In the genomic region with DNA sequence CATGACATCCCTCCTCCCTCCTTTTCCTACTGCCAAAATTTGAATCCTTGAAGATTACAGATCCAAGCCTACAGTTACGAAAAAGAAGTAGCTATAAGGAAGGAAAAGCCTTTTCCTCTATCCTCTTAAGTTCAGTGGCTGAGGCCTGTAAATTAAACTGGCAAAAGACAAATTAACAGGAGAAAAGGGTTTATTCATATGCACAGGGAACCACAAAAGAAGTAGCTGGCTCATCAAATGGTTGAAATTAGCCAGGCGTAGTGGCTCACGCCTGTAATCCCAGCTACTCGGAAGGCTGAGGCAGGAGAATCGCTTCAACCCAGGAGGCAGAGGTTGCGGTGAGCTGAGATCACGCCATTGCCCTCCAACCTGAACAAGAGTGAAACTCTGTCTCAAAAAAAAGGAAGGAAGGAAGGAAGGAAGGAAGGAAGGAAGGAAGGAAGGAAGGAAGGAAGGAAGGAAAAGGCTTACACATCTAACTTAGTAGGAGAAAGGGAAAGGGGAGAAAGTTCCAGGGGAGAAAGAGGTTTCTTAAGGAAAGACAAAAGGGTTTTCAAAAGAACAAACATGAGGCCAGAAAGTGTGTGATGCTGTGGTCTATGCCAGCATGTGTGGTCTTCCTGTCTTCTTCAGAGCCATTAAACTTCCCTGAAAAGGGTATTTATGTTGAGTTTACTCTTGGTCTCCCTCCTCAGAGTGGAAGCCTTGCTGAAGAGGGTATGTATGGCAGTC, we compare ENCODE assay signal across 29 cellular contexts. TPM values are rescaled to one million over a fixed set of nuclear protein-coding genes. Genes with fewer than 3 reads are reported as not detected.
"Had no signal": no experiment of that assay in that cellular context is flagged by ENCODE, and none has a peak within 500 bp of the region (broad histone marks: within the 10 kb centered on the region; RNA-seq: fewer than 3 reads in every experiment).

No MANE protein-coding gene starts in this region.

- H3K36me3 Mint-ChIP-seq: activated CD8-positive, alpha-beta memory T cell treated with anti-CD3 and anti-CD28 coated beads, Interleukin-2, amount 10 ng/mL, durations not matched to agents 7 days and 5 days; activated naive CD4-positive, alpha-beta T cell treated with anti-CD3 and anti-CD28 coated beads, Interleukin-2, amount 50 U/mL, for 24 hours; natural killer cell; type B pancreatic cell had no signal

- H3K4me3 ChIP-seq: adrenal gland, ascending aorta, left ventricle myocardium inferior, ovary, psoas muscle, right atrium auricular region, spleen, thoracic aorta, vagina had no signal

- ATAC-seq: activated CD8-positive, alpha-beta memory T cell treated with anti-CD3 and anti-CD28 coated beads, Interleukin-2, amount 10 ng/mL, durations not matched to agents 7 days and 5 days; activated CD8-positive, alpha-beta T cell treated with anti-CD3 and anti-CD28 coated beads for 36 hours; esophagus mucosa; natural killer cell; psoas muscle had no signal

- H3K9me3 ChIP-seq: adrenal gland, ascending aorta, left ventricle myocardium inferior, neutrophil, ovary, psoas muscle, right atrium auricular region, spleen, thoracic aorta, vagina had no signal

- H3K27ac Mint-ChIP-seq: activated CD4-positive, alpha-beta T cell treated with anti-CD3 and anti-CD28 coated beads, Interleukin-2, amount 10 ng/mL, durations not matched to agents 7 days and 5 days; activated CD8-positive, alpha-beta memory T cell treated with anti-CD3 and anti-CD28 coated beads, Interleukin-2, amount 10 ng/mL, durations not matched to agents 7 days and 5 days; activated CD8-positive, alpha-beta T cell treated with anti-CD3 and anti-CD28 coated beads for 36 hours; activated naive CD4-positive, alpha-beta T cell treated with anti-CD3 and anti-CD28 coated beads, Interleukin-2, amount 50 U/mL, for 24 hours; natural killer cell; type B pancreatic cell had no signal

- H3K4me3 Mint-ChIP-seq: activated CD4-positive, alpha-beta T cell treated with anti-CD3 and anti-CD28 coated beads, Interleukin-2, amount 10 ng/mL, durations not matched to agents 7 days and 5 days; activated CD8-positive, alpha-beta memory T cell treated with anti-CD3 and anti-CD28 coated beads, Interleukin-2, amount 10 ng/mL, durations not matched to agents 7 days and 5 days; activated CD8-positive, alpha-beta T cell treated with anti-CD3 and anti-CD28 coated beads for 36 hours; activated naive CD4-positive, alpha-beta T cell treated with anti-CD3 and anti-CD28 coated beads, Interleukin-2, amount 50 U/mL, for 24 hours; natural killer cell; type B pancreatic cell had no signal

- H3K36me3 ChIP-seq: adrenal gland, ascending aorta, brain microvascular endothelial cell, neutrophil, ovary, right atrium auricular region, spleen, thoracic aorta, vagina had no signal

- H3K27me3 Mint-ChIP-seq: activated CD4-positive, alpha-beta T cell treated with anti-CD3 and anti-CD28 coated beads, Interleukin-2, amount 10 ng/mL, durations not matched to agents 7 days and 5 days; activated CD8-positive, alpha-beta memory T cell treated with anti-CD3 and anti-CD28 coated beads, Interleukin-2, amount 10 ng/mL, durations not matched to agents 7 days and 5 days; activated CD8-positive, alpha-beta T cell treated with anti-CD3 and anti-CD28 coated beads for 36 hours; activated naive CD4-positive, alpha-beta T cell treated with anti-CD3 and anti-CD28 coated beads, Interleukin-2, amount 50 U/mL, for 24 hours; type B pancreatic cell had no signal

- DNase-seq: activated CD4-positive, alpha-beta T cell treated with anti-CD3 and anti-CD28 coated beads, Interleukin-2, amount 10 ng/mL, durations not matched to agents 7 days and 5 days; activated CD4-positive, CD25-positive, alpha-beta regulatory T cell treated with anti-CD3 and anti-CD28 coated beads, Interleukin-2, amount 50 U/mL, for 72 hours; activated CD8-positive, alpha-beta memory T cell treated with anti-CD3 and anti-CD28 coated beads, Interleukin-2, amount 10 ng/mL, durations not matched to agents 7 days and 5 days; activated CD8-positive, alpha-beta T cell treated with anti-CD3 and anti-CD28 coated beads for 36 hours; activated gamma-delta T cell; activated T-cell treated with anti-CD3 and anti-CD28 coated beads for 4 hours; adrenal gland; brain microvascular endothelial cell; central memory CD4-positive, alpha-beta T cell; effector memory CD4-positive, alpha-beta T cell; foreskin melanocyte; left ventricle myocardium inferior; midbrain; natural killer cell; ovary; psoas muscle; spleen; stimulated activated CD4-positive, alpha-beta T cell treated with anti-CD3 and anti-CD28 coated beads, Interleukin-4, amount 100 ng/mL, for 24 hours; stimulated activated naive CD4-positive, alpha-beta T cell treated with Interleukin-2 at 50 U/mL for 16 hours had no signal

- H3K27me3 ChIP-seq: adrenal gland, ascending aorta, brain microvascular endothelial cell, neutrophil, ovary, right atrium auricular region, spleen, vagina had no signal

- H3K27ac ChIP-seq: adrenal gland, ascending aorta, brain microvascular endothelial cell, left ventricle myocardium inferior, neutrophil, ovary, psoas muscle, right atrium auricular region, spleen, thoracic aorta, vagina, VCaP had no signal

- H3K9me3 Mint-ChIP-seq: activated CD4-positive, alpha-beta T cell treated with anti-CD3 and anti-CD28 coated beads, Interleukin-2, amount 10 ng/mL, durations not matched to agents 7 days and 5 days; activated CD8-positive, alpha-beta T cell treated with anti-CD3 and anti-CD28 coated beads for 36 hours; activated naive CD4-positive, alpha-beta T cell treated with anti-CD3 and anti-CD28 coated beads, Interleukin-2, amount 50 U/mL, for 24 hours; natural killer cell; type B pancreatic cell had no signal

RNA-seq across cellular contexts. Expression of a gene that starts 55.6 kb away (rescaled TPM):
- total RNA-seq: activated CD8-positive, alpha-beta T cell treated with anti-CD3 and anti-CD28 coated beads for 36 hours; lung microvascular endothelial cell had no signal
